ENCODE assay signal across 8 cellular contexts in genomic region chr2:86621290-86621943, GRCh38. TPM values are rescaled to one million over a fixed set of nuclear protein-coding genes. Genes with fewer than 3 reads are reported as not detected.
DNase-seq lines count a peak whose midpoint lies in the region; ATAC-seq, FAIRE-seq and TF ChIP-seq lines count a peak whose summit lies in the region.

No MANE protein-coding gene starts in this region.

- no peak for DNase-seq in activated naive CD4-positive, alpha-beta T cell treated with anti-CD3 and anti-CD28 coated beads, Interleukin-2, amount 10 ng/mL, durations not matched to agents 7 days and 5 days
- DNase-seq in activated naive CD4-positive, alpha-beta T cell (lab: John Stamatoyannopoulos, UW), result no peak
- DNase-seq in WTC11 (ENCODE audit: low spot score) (no peak), kidney (no peak), type B pancreatic cell (ENCODE audit: extremely low spot score, unreplicated experiment) (no peak), NCI-H2029 treated with DMSO at 0.1 percent for 48 hours (lab: John Stamatoyannopoulos, UW) (no peak), NOMO-1 treated with dmso at 0.1 percent for 144 hours (lab: John Stamatoyannopoulos, UW; ENCODE audit: unreplicated experiment) (no peak)

- FAIRE-seq in kidney (lab: Jason Lieb, UNC), result no peak

- H3K4me3 ChIP-seq in kidney (ENCODE audit: low read length in 2 of 2), result peak overlapping the region; percentile 78 to 96

- POLR2A ChIA-PET in WTC11 (lab: Charles Lee), result no interaction called here

- peak overlapping the region; percentile 91 to 95 for H3K9ac ChIP-seq in kidney (ENCODE audit: low read length in 2 of 2)

- no peaks in the 10 kb centered on the region for H3K9me3 ChIP-seq in kidney (ENCODE audit: control insufficient read depth in 1 of 2, low read length in 2 of 2)

- no peak for ATAC-seq in WTC11
- ATAC-seq in GM19467 (IDR thresholded peaks at IDR 0.05; ENCODE audit: unreplicated experiment), result no peak

- intact Hi-C loops in kidney (cut with DNase I), result no loop called here

- H3K27me3 Mint-ChIP-seq in activated naive CD4-positive, alpha-beta T cell treated with anti-CD3 and anti-CD28 coated beads, Interleukin-2, amount 10 ng/mL, durations not matched to agents 7 days and 5 days, result peaks cover 12% of the 10 kb centered on the region
- H3K27me3 Mint-ChIP-seq in WTC11 (ENCODE audit: low read depth), result peaks cover 25% of the 10 kb centered on the region
- H3K27me3 Mint-ChIP-seq in type B pancreatic cell, result no peaks in the 10 kb centered on the region

- H3K36me3 Mint-ChIP-seq in activated naive CD4-positive, alpha-beta T cell treated with anti-CD3 and anti-CD28 coated beads, Interleukin-2, amount 10 ng/mL, durations not matched to agents 7 days and 5 days, result peaks cover 31% of the 10 kb centered on the region
- H3K36me3 Mint-ChIP-seq in WTC11 (no peaks in the 10 kb centered on the region), type B pancreatic cell (peaks cover 16% of the 10 kb centered on the region)

- CTCF ChIA-PET in activated naive CD4-positive, alpha-beta T cell treated with anti-CD3 and anti-CD28 coated beads, Interleukin-2, amount 10 ng/mL, durations not matched to agents 7 days and 5 days (lab: Charles Lee), result interaction anchor here (1.0 to 1.3 kb wide), 2 partner anchors 12 to 150 kb away, joined by 3 read pairs; no protein-coding TSS in a partner anchor
- CTCF ChIA-PET in WTC11 (lab: Charles Lee), result interaction anchor here (0.5 kb wide), 1 partner anchor 18 kb away, joined by 3 read pairs; no protein-coding TSS in a partner anchor

- H3K4me1 Mint-ChIP-seq in activated naive CD4-positive, alpha-beta T cell treated with anti-CD3 and anti-CD28 coated beads, Interleukin-2, amount 10 ng/mL, durations not matched to agents 7 days and 5 days, result peaks cover 28% of the 10 kb centered on the region
- peaks cover 20% of the 10 kb centered on the region for H3K4me1 Mint-ChIP-seq in WTC11
- H3K4me1 Mint-ChIP-seq in type B pancreatic cell (ENCODE audit: unreplicated experiment), result peaks cover 14% of the 10 kb centered on the region

- peaks cover 5 to 6% of the 10 kb centered on the region in 2 donors for H3K36me3 ChIP-seq in kidney (ENCODE audit: control insufficient read depth in 1 of 2, insufficient read depth in 2 of 2, low read length in 2 of 2)

- H3K27ac ChIP-seq in kidney (ENCODE audit: low read depth in 2 of 2, low read length in 2 of 2), result no peak overlapping the region

- H3K4me1 ChIP-seq in kidney (ENCODE audit: control insufficient read depth in 1 of 2, insufficient read depth in 1 of 2, low read depth in 1 of 2, low read length in 2 of 2), result no peaks in the 10 kb centered on the region

- TF ChIP-seq CTCF in WTC11 (IDR thresholded peaks at IDR 0.05) (no peak), kidney (IDR thresholded peaks at IDR 0.05; ENCODE audit: borderline replicate concordance, extremely low read depth, insufficient read depth) (no peak), type B pancreatic cell (conservative IDR thresholded peaks at IDR 0.05) (peak; percentile 31)

- H3K27ac Mint-ChIP-seq in activated naive CD4-positive, alpha-beta T cell treated with anti-CD3 and anti-CD28 coated beads, Interleukin-2, amount 10 ng/mL, durations not matched to agents 7 days and 5 days, result peak overlapping the region; percentile 97
- H3K27ac Mint-ChIP-seq in WTC11 (no peak overlapping the region), type B pancreatic cell (peak overlapping the region; percentile 81)

- no peaks in the 10 kb centered on the region for H3K9me3 Mint-ChIP-seq in activated naive CD4-positive, alpha-beta T cell treated with anti-CD3 and anti-CD28 coated beads, Interleukin-2, amount 10 ng/mL, durations not matched to agents 7 days and 5 days
- no peaks in the 10 kb centered on the region for H3K9me3 Mint-ChIP-seq in WTC11
- H3K9me3 Mint-ChIP-seq in type B pancreatic cell, result no peaks in the 10 kb centered on the region

- H3K4me3 Mint-ChIP-seq in activated naive CD4-positive, alpha-beta T cell treated with anti-CD3 and anti-CD28 coated beads, Interleukin-2, amount 10 ng/mL, durations not matched to agents 7 days and 5 days, result peak overlapping the region; percentile 94
- H3K4me3 Mint-ChIP-seq in WTC11, result peak overlapping the region; percentile 94
- H3K4me3 Mint-ChIP-seq in type B pancreatic cell, result peak overlapping the region; percentile 96

TF ChIP-seq in WTC11, 78 proteins besides CTCF, POLR2A, EP300 and RAD21:
- TF ChIP-seq MAX (CRISPR knock-in tag; IDR thresholded peaks at IDR 0.05) (no peak), ZNF219 (CRISPR knock-in tag; IDR thresholded peaks at IDR 0.05; ENCODE audit: borderline replicate concordance) (no peak), ZNF138 (CRISPR knock-in tag; conservative IDR thresholded peaks at IDR 0.05) (no peak)

RNA-seq across cellular contexts. Expression of gene RNF103, which starts 2.2 kb away (rescaled TPM):
- total RNA-seq in WTC11 (2021) (6.8 to 9.0 TPM (median 8.0 TPM) in 3 replicates), kidney (29.9 TPM), type B pancreatic cell (ENCODE audit: low replicate concordance) (21.2 and 26.1 TPM in 2 replicates)
- 12.5 TPM for polyA plus RNA-seq in kidney (ENCODE audit: insufficient read depth, low read depth, low replicate concordance)

RNA-seq across cellular contexts. Expression of gene CHMP3, which starts 58.2 kb away (rescaled TPM):
- total RNA-seq in WTC11 (2021), result 21.3 to 22.7 TPM (median 22.7 TPM) in 3 replicates
- 162 TPM for total RNA-seq in kidney
- polyA plus RNA-seq in kidney (ENCODE audit: insufficient read depth, low read depth, low replicate concordance), result 123 TPM
- 76.4 and 114 TPM in 2 replicates for total RNA-seq in type B pancreatic cell (ENCODE audit: low replicate concordance)
